ENCODE assay signal across 25 cellular contexts in genomic region chr10:63343476-63343875, GRCh38.
"Had no signal": no experiment of that assay in that cellular context is flagged by ENCODE, and none has a peak within 500 bp of the region (broad histone marks: within the 10 kb centered on the region; RNA-seq: fewer than 3 reads in every experiment).

No MANE protein-coding gene starts in this region.

- H3K9me3 Mint-ChIP-seq: activated B cell treated with CpG ODN at 0.5 μM for 24 hours; activated CD4-positive, alpha-beta memory T cell treated with anti-CD3 and anti-CD28 coated beads for 36 hours; activated naive CD4-positive, alpha-beta T cell treated with anti-CD3 and anti-CD28 coated beads, Interleukin-2, amount 10 ng/mL, durations not matched to agents 7 days and 5 days; activated T-helper 1 cell treated with anti-CD3 and anti-CD28 coated beads, Interleukin-12 subunit alpha, Interleukin-12 subunit beta, Interleukin-2, Interleukin-4 antibody, amounts not matched to agents 30 ng/mL and 10 ng/mL and 1 ng/mL, durations not matched to agents 14 hours and 24 hours and 36 hours; endodermal cell; natural killer cell treated with Interleukin-12 subunit alpha and Interleukin-12 subunit beta and Interleukin-15 and Interleukin-18, amount 100 ng/mL, for 72 hours; T-helper 2 cell treated with Interferon-gamma antibody and Interleukin-4, amounts not matched to agents 5 μg/mL and 100 μg/mL, for 36 hours had no signal

- H3K4me1 Mint-ChIP-seq: activated naive CD4-positive, alpha-beta T cell treated with anti-CD3 and anti-CD28 coated beads, Interleukin-2, amount 10 ng/mL, durations not matched to agents 7 days and 5 days; activated naive CD8-positive, alpha-beta T cell treated with anti-CD3 and anti-CD28 coated beads, Interleukin-2, amount 10 ng/mL, durations not matched to agents 7 days and 5 days had no signal

- H3K9me3 ChIP-seq: ascending aorta, breast epithelium, esophagus muscularis mucosa, left ventricle myocardium inferior, mucosa of descending colon, right atrium auricular region, suprapubic skin, tibial artery had no signal

- H3K4me3 ChIP-seq: ascending aorta, breast epithelium, esophagus muscularis mucosa, left ventricle myocardium inferior, mucosa of descending colon, right atrium auricular region, suprapubic skin, tibial artery had no signal

- H3K4me3 Mint-ChIP-seq: activated B cell treated with CpG ODN at 0.5 μM for 24 hours; activated CD4-positive, alpha-beta memory T cell treated with anti-CD3 and anti-CD28 coated beads for 36 hours; activated naive CD4-positive, alpha-beta T cell treated with anti-CD3 and anti-CD28 coated beads, Interleukin-2, amount 10 ng/mL, durations not matched to agents 7 days and 5 days; activated naive CD8-positive, alpha-beta T cell treated with anti-CD3 and anti-CD28 coated beads, Interleukin-2, amount 10 ng/mL, durations not matched to agents 7 days and 5 days; activated T-helper 1 cell treated with anti-CD3 and anti-CD28 coated beads, Interleukin-12 subunit alpha, Interleukin-12 subunit beta, Interleukin-2, Interleukin-4 antibody, amounts not matched to agents 30 ng/mL and 10 ng/mL and 1 ng/mL, durations not matched to agents 14 hours and 24 hours and 36 hours; endodermal cell; natural killer cell treated with Interleukin-12 subunit alpha and Interleukin-12 subunit beta and Interleukin-15 and Interleukin-18, amount 100 ng/mL, for 72 hours; T-helper 2 cell treated with Interferon-gamma antibody and Interleukin-4, amounts not matched to agents 5 μg/mL and 100 μg/mL, for 36 hours had no signal

- H3K27ac Mint-ChIP-seq: activated B cell treated with CpG ODN at 0.5 μM for 24 hours; activated CD4-positive, alpha-beta memory T cell treated with anti-CD3 and anti-CD28 coated beads for 36 hours; activated naive CD4-positive, alpha-beta T cell treated with anti-CD3 and anti-CD28 coated beads, Interleukin-2, amount 10 ng/mL, durations not matched to agents 7 days and 5 days; activated naive CD8-positive, alpha-beta T cell treated with anti-CD3 and anti-CD28 coated beads, Interleukin-2, amount 10 ng/mL, durations not matched to agents 7 days and 5 days; activated T-helper 1 cell treated with anti-CD3 and anti-CD28 coated beads, Interleukin-12 subunit alpha, Interleukin-12 subunit beta, Interleukin-2, Interleukin-4 antibody, amounts not matched to agents 30 ng/mL and 10 ng/mL and 1 ng/mL, durations not matched to agents 14 hours and 24 hours and 36 hours; endodermal cell; natural killer cell treated with Interleukin-12 subunit alpha and Interleukin-12 subunit beta and Interleukin-15 and Interleukin-18, amount 100 ng/mL, for 72 hours; T-helper 2 cell treated with Interferon-gamma antibody and Interleukin-4, amounts not matched to agents 5 μg/mL and 100 μg/mL, for 36 hours had no signal

- H3K27ac ChIP-seq: ascending aorta, breast epithelium, esophagus muscularis mucosa, left ventricle myocardium inferior, right atrium auricular region, suprapubic skin, tibial artery had no signal

- H3K36me3 ChIP-seq: ascending aorta, breast epithelium, esophagus muscularis mucosa, left ventricle myocardium inferior, right atrium auricular region had no signal

- H3K27me3 Mint-ChIP-seq: activated B cell treated with CpG ODN at 0.5 μM for 24 hours; activated CD4-positive, alpha-beta memory T cell treated with anti-CD3 and anti-CD28 coated beads for 36 hours; activated naive CD4-positive, alpha-beta T cell treated with anti-CD3 and anti-CD28 coated beads, Interleukin-2, amount 10 ng/mL, durations not matched to agents 7 days and 5 days; activated naive CD8-positive, alpha-beta T cell treated with anti-CD3 and anti-CD28 coated beads, Interleukin-2, amount 10 ng/mL, durations not matched to agents 7 days and 5 days; natural killer cell treated with Interleukin-12 subunit alpha and Interleukin-12 subunit beta and Interleukin-15 and Interleukin-18, amount 100 ng/mL, for 72 hours had no signal

- DNase-seq: activated B cell treated with CpG ODN at 0.5 μM for 24 hours; activated CD4-positive, alpha-beta memory T cell treated with anti-CD3 and anti-CD28 coated beads for 36 hours; activated CD8-positive, alpha-beta memory T cell treated with anti-CD3 and anti-CD28 coated beads, Interleukin-2, amount 50 U/mL, for 4 hours; activated effector memory CD4-positive, alpha-beta T cell treated with anti-CD3 and anti-CD28 coated beads, Interleukin-2, amount 50 U/mL, for 16 hours; activated naive CD4-positive, alpha-beta T cell treated with anti-CD3 and anti-CD28 coated beads, Interleukin-2, amount 10 ng/mL, durations not matched to agents 7 days and 5 days; activated naive CD8-positive, alpha-beta T cell treated with anti-CD3 and anti-CD28 coated beads, Interleukin-2, amount 10 ng/mL, durations not matched to agents 7 days and 5 days; activated T-cell treated with anti-CD3 and anti-CD28 coated beads, Interleukin-2, amount 50 U/mL, for 1 hour; central memory CD4-positive, alpha-beta T cell; endodermal cell; left ventricle myocardium inferior; mucosa of descending colon; stimulated activated CD4-positive, alpha-beta T cell treated with anti-CD3 and anti-CD28 coated beads, Interleukin-15, amount 100 ng/mL, for 24 hours; stimulated activated CD4-positive, alpha-beta T cell treated with anti-CD3 and anti-CD28 coated beads, Interleukin-2, amount 100 ng/mL, for 24 hours; stimulated activated naive CD4-positive, alpha-beta T cell; tibial artery had no signal

- H3K4me1 ChIP-seq: ascending aorta, breast epithelium, esophagus muscularis mucosa, right atrium auricular region, suprapubic skin had no signal

- H3K27me3 ChIP-seq: ascending aorta, breast epithelium, esophagus muscularis mucosa, right atrium auricular region, suprapubic skin, tibial artery had no signal

- FAIRE-seq: frontal cortex, islet of Langerhans had no signal

- H3K36me3 Mint-ChIP-seq: activated CD4-positive, alpha-beta memory T cell treated with anti-CD3 and anti-CD28 coated beads for 36 hours; natural killer cell treated with Interleukin-12 subunit alpha and Interleukin-12 subunit beta and Interleukin-15 and Interleukin-18, amount 100 ng/mL, for 72 hours had no signal
